Comparison of ENCODE assay signal across 5 cellular contexts in genomic region chr2:205986334-205986733, GRCh38.
DNase-seq lines count a peak whose midpoint lies in the region; ATAC-seq, FAIRE-seq and TF ChIP-seq lines count a peak whose summit lies in the region.
"Not testable (repeated sequence)": the region's sequence is repeated elsewhere in the genome, so short reads cannot be mapped to it uniquely, and the experiment has no call there.

No MANE protein-coding gene starts in this region.

- TF ChIP-seq POLR2A in esophagus muscularis mucosa (IDR thresholded peaks at IDR 0.05; ENCODE audit: low read depth); HepG2 (IDR thresholded peaks at IDR 0.05; ENCODE audit: insufficient read depth in 1 of 2, low read depth in 2 of 2, low read length in 2 of 2): not testable (repeated sequence)

- not testable (repeated sequence) for H3K9ac ChIP-seq in HepG2 (ENCODE audit: insufficient read depth, low read depth, low read length)

- not testable (repeated sequence) for H3K36me3 Mint-ChIP-seq in Caco-2 (ENCODE audit: insufficient read depth, unreplicated experiment); osteocyte (ENCODE audit: unreplicated experiment)

- not testable (repeated sequence) for H3K4me3 Mint-ChIP-seq in Caco-2 (ENCODE audit: unreplicated experiment); osteocyte (ENCODE audit: unreplicated experiment)

- intact Hi-C loops in Caco-2 (cut with micrococcal nuclease; ENCODE audit: unreplicated experiment); esophagus muscularis mucosa (cut with DNase I); HepG2 (cut with micrococcal nuclease; ENCODE audit: unreplicated experiment): not testable (repeated sequence)

- CTCF ChIA-PET in Caco-2 (lab: Charles Lee); HepG2 (lab: Yijun Ruan, JAX; ENCODE audit: low intra/inter-chr PET ratio, low total read pairs): not testable (repeated sequence)

- H3K27ac ChIP-seq in esophagus muscularis mucosa (replicated peaks in 1 of 4); HepG2 (ENCODE audit: extremely low read length, insufficient read depth, low read length): not testable (repeated sequence)

- not testable (repeated sequence) for H3K36me3 ChIP-seq in Caco-2 (ENCODE audit: control insufficient read depth, insufficient read depth, low read length); HepG2 (replicated peaks in 1 of 2; ENCODE audit: control insufficient read depth in 1 of 2, insufficient read depth in 2 of 2, low read length in 2 of 2)
- peaks cover 0 to 11% (median 1%) of the 10 kb centered on the region in 4 donors for H3K36me3 ChIP-seq in esophagus muscularis mucosa

- not testable (repeated sequence) for H3K4me3 ChIP-seq in Caco-2 (ENCODE audit: low read depth, low read length); esophagus muscularis mucosa; HepG2 (replicated peaks in 1 of 3; ENCODE audit: insufficient read depth in 1 of 3, low read depth in 2 of 3, low read length in 3 of 3)

- not testable (repeated sequence) for TF ChIP-seq EP300 in esophagus muscularis mucosa (IDR thresholded peaks at IDR 0.05); HepG2 (IDR thresholded peaks at IDR 0.05; ENCODE audit: low read depth in 2 of 2, low read length in 2 of 2); HepG2 (CRISPR knock-in tag; IDR thresholded peaks at IDR 0.05; ENCODE audit: borderline replicate concordance)

- DNase-seq in Caco-2; HepG2 (ENCODE audit: low spot score): not testable (repeated sequence)
- peak; percentile 64 for DNase-seq in NCI-H2171 treated with DMSO at 0.1 percent for 48 hours (lab: John Stamatoyannopoulos, UW)
- peak; percentile 62 for DNase-seq in esophagus muscularis mucosa (ENCODE audit: extremely low spot score)
- peak; percentile 56 for DNase-seq in osteocyte (ENCODE audit: extremely low spot score, unreplicated experiment)

- 94% methylated on average over 9 of the region's 9 CpGs for WGBS in esophagus muscularis mucosa
- WGBS in HepG2 (ENCODE audit: low lambda C conversion rate) = 98% methylated on average over 9 of the region's 9 CpGs

- not testable (repeated sequence) for FAIRE-seq in HepG2 (lab: Jason Lieb, UNC)

- H3K9me3 ChIP-seq in Caco-2; esophagus muscularis mucosa; HepG2 (ENCODE audit: low read length): not testable (repeated sequence)

- BruUV-seq in Caco-2 (replicated peaks; lab: Mats Ljungman, UMichigan); HepG2 (replicated peaks; lab: Mats Ljungman, UMichigan): not testable (repeated sequence)

- peak overlapping the region; percentile 73 for H2AFZ ChIP-seq in HepG2 (ENCODE audit: low read length)

- H3K79me2 ChIP-seq in HepG2 (ENCODE audit: insufficient read depth, low read length) = not testable (repeated sequence)

- not testable (repeated sequence) for H3K27me3 ChIP-seq in Caco-2 (replicated peaks; ENCODE audit: control insufficient read depth, insufficient read depth, low read length); esophagus muscularis mucosa; HepG2 (ENCODE audit: control insufficient read depth in 1 of 2, insufficient read depth in 2 of 2, low read length in 2 of 2)

- ATAC-seq in HepG2 = not testable (repeated sequence)

- H3K4me1 ChIP-seq in Caco-2 = peaks cover 41% of the 10 kb centered on the region
- H3K4me1 ChIP-seq in esophagus muscularis mucosa = not testable (repeated sequence)
- H3K4me1 ChIP-seq in HepG2 (ENCODE audit: insufficient read depth, low read length) = peaks cover 56% of the 10 kb centered on the region

- not testable (repeated sequence) for H4K20me1 ChIP-seq in HepG2 (ENCODE audit: insufficient read depth, low read length)

- POLR2A ChIA-PET in Caco-2 (lab: Charles Lee); HepG2 (lab: Yijun Ruan, JAX): not testable (repeated sequence)

- peaks cover 27% of the 10 kb centered on the region for H3K4me1 Mint-ChIP-seq in Caco-2 (ENCODE audit: low read depth, unreplicated experiment)
- not testable (repeated sequence) for H3K4me1 Mint-ChIP-seq in osteocyte (ENCODE audit: unreplicated experiment)

- H3K27ac Mint-ChIP-seq in Caco-2 (ENCODE audit: unreplicated experiment) = peak overlapping the region; percentile 6
- H3K27ac Mint-ChIP-seq in osteocyte (ENCODE audit: unreplicated experiment) = not testable (repeated sequence)

- H3K4me2 ChIP-seq in HepG2 (ENCODE audit: low read depth, low read length) = not testable (repeated sequence)

- in situ Hi-C loops in HepG2 (cut with HindIII; ENCODE audit: extremely low pct_ligation_motif_present, low pct_unique_long_range_greater_than_20kb) = not testable (repeated sequence)

- TF ChIP-seq CTCF in Caco-2 (IDR thresholded peaks at IDR 0.05; ENCODE audit: insufficient read depth in 1 of 2, low read depth in 1 of 2, low read length in 1 of 2, severe bottlenecking in 1 of 2, unreplicated experiment in 1 of 2); esophagus muscularis mucosa (IDR thresholded peaks at IDR 0.05); HepG2 (CRISPR knock-in tag; IDR thresholded peaks at IDR 0.05); osteocyte (IDR thresholded peaks at IDR 0.05): not testable (repeated sequence)

- not testable (repeated sequence) for H3K9me3 Mint-ChIP-seq in Caco-2 (ENCODE audit: unreplicated experiment); osteocyte (ENCODE audit: unreplicated experiment)

- TF ChIP-seq RAD21 in HepG2 (CRISPR knock-in tag; IDR thresholded peaks at IDR 0.05) = not testable (repeated sequence)

- H3K27me3 Mint-ChIP-seq in Caco-2 (ENCODE audit: insufficient read depth, unreplicated experiment); osteocyte (ENCODE audit: unreplicated experiment): not testable (repeated sequence)
